In genomic region chr19:14383898-14384669, GRCh38 we compare ENCODE assay signal across 1 cellular context.
TF ChIP-seq lines count a peak whose summit lies in the region.

No MANE protein-coding gene starts in this region.

TF ChIP-seq in GM23338, 12 proteins besides CTCF, POLR2A, EP300 and RAD21 (continued from another document):
- TF ChIP-seq ZNF114 (CRISPR knock-in tag; IDR thresholded peaks at IDR 0.05) (no peak), STAT1 (IDR thresholded peaks at IDR 0.05; ENCODE audit: unreplicated experiment) (no peak)
- TF ChIP-seq, protein P1, sequence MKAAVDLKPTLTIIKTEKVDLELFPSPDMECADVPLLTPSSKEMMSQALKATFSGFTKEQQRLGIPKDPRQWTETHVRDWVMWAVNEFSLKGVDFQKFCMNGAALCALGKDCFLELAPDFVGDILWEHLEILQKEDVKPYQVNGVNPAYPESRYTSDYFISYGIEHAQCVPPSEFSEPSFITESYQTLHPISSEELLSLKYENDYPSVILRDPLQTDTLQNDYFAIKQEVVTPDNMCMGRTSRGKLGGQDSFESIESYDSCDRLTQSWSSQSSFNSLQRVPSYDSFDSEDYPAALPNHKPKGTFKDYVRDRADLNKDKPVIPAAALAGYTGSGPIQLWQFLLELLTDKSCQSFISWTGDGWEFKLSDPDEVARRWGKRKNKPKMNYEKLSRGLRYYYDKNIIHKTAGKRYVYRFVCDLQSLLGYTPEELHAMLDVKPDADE (IDR thresholded peaks at IDR 0.05) = no peak
